Comparison of ENCODE assay signal across 18 cellular contexts in genomic region chrX:20026278-20026677, GRCh38. TPM values are rescaled to one million over a fixed set of nuclear protein-coding genes. Genes with fewer than 3 reads are reported as not detected.
DNase-seq lines count a peak whose midpoint lies in the region; TF ChIP-seq lines count a peak whose summit lies in the region.
"Had no signal": no experiment of that assay in that cellular context is flagged by ENCODE, and none has a peak within 500 bp of the region (broad histone marks: within the 10 kb centered on the region; RNA-seq: fewer than 3 reads in every experiment).

No MANE protein-coding gene starts in this region.

- H3K27ac ChIP-seq in GM23248 (no peak overlapping the region), mesodermal cell (ENCODE audit: low read depth, low read length, severe bottlenecking) (peak overlapping the region; percentile 45), tibial artery (no peak overlapping the region)
- H3K27ac ChIP-seq: neural progenitor cell, uterus had no signal

- no peaks in the 10 kb centered on the region for H3K9me3 ChIP-seq in GM23248 (ENCODE audit: low read depth)
- H3K9me3 ChIP-seq in mesodermal cell (ENCODE audit: control insufficient read depth, low read length): no peaks in the 10 kb centered on the region
- H3K9me3 ChIP-seq in tibial artery: no peaks in the 10 kb centered on the region
- H3K9me3 ChIP-seq: uterus had no signal

- H3K4me3 ChIP-seq in GM23248 (no peak overlapping the region), cardiac fibroblast (replicated peaks in 1 of 2; ENCODE audit: low read depth in 2 of 2, low read length in 2 of 2) (no peak overlapping the region), mesodermal cell (ENCODE audit: extremely low read depth, insufficient read depth, low read length, poor library complexity, severe bottlenecking) (no peak overlapping the region), tibial artery (no peak overlapping the region)
- H3K4me3 ChIP-seq: lung, neural progenitor cell, uterus had no signal

- H3K27me3 ChIP-seq in GM23248 (replicated peaks; ENCODE audit: insufficient read depth) (no peaks in the 10 kb centered on the region), tibial artery (no peaks in the 10 kb centered on the region)
- H3K27me3 ChIP-seq: neural progenitor cell, uterus had no signal

- H3K4me1 ChIP-seq in GM23248 (ENCODE audit: insufficient read depth) (0 out of 2 replicates have a peak, but pooled peaks cover 3% of the 10 kb centered on the region), mesodermal cell (ENCODE audit: control insufficient read depth, insufficient read depth, low read length, poor library complexity, severe bottlenecking) (peaks cover 13% of the 10 kb centered on the region), tibial artery (no peaks in the 10 kb centered on the region)
- H3K4me1 ChIP-seq: neural progenitor cell, uterus had no signal

- CTCF ChIA-PET in activated CD4-positive, alpha-beta memory T cell treated with anti-CD3 and anti-CD28 coated beads, Interleukin-2, amount 10 ng/mL, durations not matched to agents 7 days and 5 days (lab: Charles Lee): no interaction called here

- H3K9ac ChIP-seq in GM23248: no peak overlapping the region
- H3K9ac ChIP-seq: neural progenitor cell had no signal

- no peak overlapping the region for H3K4me3 Mint-ChIP-seq in activated CD4-positive, alpha-beta memory T cell treated with anti-CD3 and anti-CD28 coated beads, Interleukin-2, amount 10 ng/mL, durations not matched to agents 7 days and 5 days
- H3K4me3 Mint-ChIP-seq: activated B cell treated with CpG ODN at 0.5 μM for 24 hours; activated CD8-positive, alpha-beta memory T cell treated with anti-CD3 and anti-CD28 coated beads, Interleukin-2, amount 10 ng/mL, durations not matched to agents 7 days and 5 days; activated naive CD4-positive, alpha-beta T cell treated with anti-CD3 and anti-CD28 coated beads for 36 hours; CD4-positive, alpha-beta memory T cell; neural progenitor cell; stimulated activated memory B cell treated with anti-CD40 and anti-IgM and Interleukin-4, amounts not matched to agents 10 μg/mL and 1 μg/mL and 100 μg/mL, for 72 hours had no signal

- POLR2A ChIA-PET in activated CD4-positive, alpha-beta memory T cell treated with anti-CD3 and anti-CD28 coated beads, Interleukin-2, amount 10 ng/mL, durations not matched to agents 7 days and 5 days (lab: Charles Lee): no interaction called here

- no peaks in the 10 kb centered on the region for H3K27me3 Mint-ChIP-seq in activated CD4-positive, alpha-beta memory T cell treated with anti-CD3 and anti-CD28 coated beads, Interleukin-2, amount 10 ng/mL, durations not matched to agents 7 days and 5 days
- H3K27me3 Mint-ChIP-seq: activated B cell treated with CpG ODN at 0.5 μM for 24 hours; activated CD8-positive, alpha-beta memory T cell treated with anti-CD3 and anti-CD28 coated beads, Interleukin-2, amount 10 ng/mL, durations not matched to agents 7 days and 5 days had no signal

- H3K27ac Mint-ChIP-seq in activated CD4-positive, alpha-beta memory T cell treated with anti-CD3 and anti-CD28 coated beads, Interleukin-2, amount 10 ng/mL, durations not matched to agents 7 days and 5 days: no peak overlapping the region
- H3K27ac Mint-ChIP-seq: activated B cell treated with CpG ODN at 0.5 μM for 24 hours; activated CD8-positive, alpha-beta memory T cell treated with anti-CD3 and anti-CD28 coated beads, Interleukin-2, amount 10 ng/mL, durations not matched to agents 7 days and 5 days; activated naive CD4-positive, alpha-beta T cell treated with anti-CD3 and anti-CD28 coated beads for 36 hours; neural progenitor cell; stimulated activated memory B cell treated with anti-CD40 and anti-IgM and Interleukin-4, amounts not matched to agents 10 μg/mL and 1 μg/mL and 100 μg/mL, for 72 hours had no signal

- 12% methylated on average over 2 of the region's 2 CpGs for WGBS in GM23248 (ENCODE audit: low coverage in 1 of 2, low lambda C conversion rate in 2 of 2, missing lambda C conversion rate in 2 of 2), 2 experiments
- WGBS in mesodermal cell (ENCODE audit: insufficient coverage in 2 of 2), 2 experiments: 88% methylated on average over 1 of the region's 2 CpGs; no CpG with 5 or more reads in 1 of the 2 experiments

- no peaks in the 10 kb centered on the region for H3F3A ChIP-seq in GM23248 (ENCODE audit: insufficient read depth)

- TF ChIP-seq CTCF in cardiac fibroblast (IDR thresholded peaks at IDR 0.05; ENCODE audit: low read depth, low read length) (no peak), tibial artery (IDR thresholded peaks at IDR 0.05) (no peak)

- no peak overlapping the region for H3K4me2 ChIP-seq in GM23248 (ENCODE audit: unreplicated experiment)
- H3K4me2 ChIP-seq: neural progenitor cell had no signal

- no peaks in the 10 kb centered on the region for H3K9me2 ChIP-seq in GM23248 (ENCODE audit: insufficient read depth)

- H2AFZ ChIP-seq in GM23248: no peak overlapping the region
- H2AFZ ChIP-seq: neural progenitor cell had no signal

- H3K36me3 Mint-ChIP-seq in activated CD4-positive, alpha-beta memory T cell treated with anti-CD3 and anti-CD28 coated beads, Interleukin-2, amount 10 ng/mL, durations not matched to agents 7 days and 5 days (ENCODE audit: low read depth): no peaks in the 10 kb centered on the region
- H3K36me3 Mint-ChIP-seq: activated CD8-positive, alpha-beta memory T cell treated with anti-CD3 and anti-CD28 coated beads, Interleukin-2, amount 10 ng/mL, durations not matched to agents 7 days and 5 days; neural progenitor cell; stimulated activated memory B cell treated with anti-CD40 and anti-IgM and Interleukin-4, amounts not matched to agents 10 μg/mL and 1 μg/mL and 100 μg/mL, for 72 hours had no signal

- H3K79me2 ChIP-seq in GM23248 (ENCODE audit: insufficient read depth): no peaks in the 10 kb centered on the region

- H4K20me1 ChIP-seq in GM23248 (ENCODE audit: insufficient read depth): no peaks in the 10 kb centered on the region

- H3K4me1 Mint-ChIP-seq in activated CD4-positive, alpha-beta memory T cell treated with anti-CD3 and anti-CD28 coated beads, Interleukin-2, amount 10 ng/mL, durations not matched to agents 7 days and 5 days: peaks cover 3% of the 10 kb centered on the region
- H3K4me1 Mint-ChIP-seq: activated B cell treated with CpG ODN at 0.5 μM for 24 hours; neural progenitor cell; stimulated activated memory B cell treated with anti-CD40 and anti-IgM and Interleukin-4, amounts not matched to agents 10 μg/mL and 1 μg/mL and 100 μg/mL, for 72 hours had no signal

- no peaks in the 10 kb centered on the region for H3K9me3 Mint-ChIP-seq in activated CD4-positive, alpha-beta memory T cell treated with anti-CD3 and anti-CD28 coated beads, Interleukin-2, amount 10 ng/mL, durations not matched to agents 7 days and 5 days
- H3K9me3 Mint-ChIP-seq: activated B cell treated with CpG ODN at 0.5 μM for 24 hours; activated naive CD4-positive, alpha-beta T cell treated with anti-CD3 and anti-CD28 coated beads for 36 hours; CD4-positive, alpha-beta memory T cell; stimulated activated memory B cell treated with anti-CD40 and anti-IgM and Interleukin-4, amounts not matched to agents 10 μg/mL and 1 μg/mL and 100 μg/mL, for 72 hours had no signal

- intact Hi-C loops in tibial artery (cut with DNase I; ENCODE audit: low total_unique reads): no loop called here

- H3K36me3 ChIP-seq in GM23248 (ENCODE audit: low read depth) (no peaks in the 10 kb centered on the region), mesodermal cell (ENCODE audit: control insufficient read depth, insufficient read depth, low read length) (no peaks in the 10 kb centered on the region), tibial artery (no peaks in the 10 kb centered on the region)
- H3K36me3 ChIP-seq: neural progenitor cell, uterus had no signal

- DNase-seq in GM23248 (peak; percentile 24), NCI-H460 (ENCODE audit: extremely low read depth, low read depth) (peak; percentile 6), cardiac fibroblast (ENCODE audit: low read depth in 2 of 2) (peak; percentile 15 to 22), tibial artery (no peak)
- no peak for DNase-seq in activated CD4-positive, alpha-beta memory T cell treated with anti-CD3 and anti-CD28 coated beads, Interleukin-2, amount 10 ng/mL, durations not matched to agents 7 days and 5 days
- DNase-seq in effector CD8-positive, alpha-beta T cell (lab: John Stamatoyannopoulos, UW): no peak
- DNase-seq: activated B cell treated with CpG ODN at 0.5 μM for 24 hours; activated CD8-positive, alpha-beta memory T cell treated with anti-CD3 and anti-CD28 coated beads, Interleukin-2, amount 10 ng/mL, durations not matched to agents 7 days and 5 days; activated naive CD4-positive, alpha-beta T cell treated with anti-CD3 and anti-CD28 coated beads for 36 hours; CD4-positive, alpha-beta memory T cell; H7; NCI-H345; stimulated activated CD4-positive, alpha-beta T cell treated with anti-CD3 and anti-CD28 coated beads, Interleukin-4, amount 100 ng/mL, for 4 hours; uterus had no signal

- in situ Hi-C loops in GM23248 (cut with MboI): no loop called here

RNA-seq across cellular contexts. Expression of gene BCLAF3, which starts 35.4 kb away (rescaled TPM):
- total RNA-seq in GM23248 (2014; rRNA removed; shearing (Covaris generic)): 4.8 and 10.4 TPM in 2 replicates
- 3.7 and 4.4 TPM in 2 replicates for polyA plus RNA-seq in GM23248 (2016; fragmentation: Nextera tagmentation; extraction: Ambion mirVana)
- 4.8 and 7.5 TPM in 2 replicates for total RNA-seq in NCI-H460 (2014; rRNA removed; shearing (Covaris generic))
- 4.8 and 12.2 TPM in 2 replicates for polyA plus RNA-seq in NCI-H460 (2014; cell fraction: nucleus; rRNA removed)
- polyA plus RNA-seq in mesodermal cell (2013, experiment 1 of 2): 5.3 TPM
- 4.4 TPM for polyA plus RNA-seq in mesodermal cell (2013, experiment 2 of 2)
- total RNA-seq in activated CD4-positive, alpha-beta memory T cell treated with anti-CD3 and anti-CD28 coated beads, Interleukin-2, amount 10 ng/mL, durations not matched to agents 7 days and 5 days: 1 to 10 TPM; 8.4 to 8.6 TPM

Comparison
In these comparisons a context has a peak if more than half of its experiments do, and no peak if none do; other contexts are left out.
1. DNase-seq: peak in GM23248 (single experiment), NCI-H460 (single experiment) and cardiac fibroblast (2 of 2); none in tibial artery (0 of 2), activated CD4-positive, alpha-beta memory T cell treated with anti-CD3 and anti-CD28 coated beads, Interleukin-2, amount 10 ng/mL, durations not matched to agents 7 days and 5 days (single experiment) and effector CD8-positive, alpha-beta T cell (single experiment).